8 cellular contexts compared by ENCODE assay signal in the genomic region with DNA sequence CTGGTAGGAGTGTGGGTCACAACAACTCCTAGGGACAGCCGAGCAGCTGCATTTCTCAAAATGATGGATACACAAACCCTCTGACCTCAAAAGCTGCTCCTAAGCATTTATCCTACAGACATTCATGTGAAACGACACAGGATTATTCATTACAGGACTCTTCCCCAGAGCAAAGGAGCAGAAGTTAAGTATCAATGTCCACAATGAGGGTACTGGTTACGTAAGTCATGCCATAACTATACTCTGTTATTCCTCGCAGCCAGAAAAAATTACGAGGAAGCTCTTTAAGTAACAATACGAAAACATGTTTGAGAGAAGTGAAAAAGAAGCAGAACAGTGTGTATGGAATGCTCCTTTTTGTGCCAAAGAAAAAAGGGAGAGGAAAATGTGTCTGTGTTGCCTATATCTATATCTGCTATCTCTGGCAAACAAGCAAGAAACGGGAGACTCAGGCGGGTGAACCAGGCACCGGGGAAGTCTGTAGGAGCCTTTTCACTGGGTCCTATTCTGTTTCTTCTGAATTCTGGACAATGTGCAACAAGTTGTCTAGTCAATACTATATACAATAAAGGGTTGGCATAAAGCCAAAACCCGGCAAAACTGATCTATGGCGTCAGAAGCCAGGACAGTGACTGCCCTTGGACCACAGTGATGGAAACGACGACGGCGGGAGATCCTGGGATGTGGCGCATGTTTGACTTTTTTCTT. TPM values are rescaled to one million over a fixed set of nuclear protein-coding genes. Genes with fewer than 3 reads are reported as not detected.
DNase-seq lines count a peak whose midpoint lies in the region; ATAC-seq and TF ChIP-seq lines count a peak whose summit lies in the region.

No MANE protein-coding gene starts in this region.

- ATAC-seq in SK-N-SH treated with all-trans-retinoic acid at 6 μM for 48 hours (peak; percentile 2; the same call in 1 of the 3 replicates), GM18868 (IDR thresholded peaks at IDR 0.05; ENCODE audit: unreplicated experiment) (no peak), HG03457 (IDR thresholded peaks at IDR 0.05; ENCODE audit: unreplicated experiment) (no peak)

- peak overlapping the region; percentile 99 for H3K4me2 ChIP-seq in skeletal muscle satellite cell (ENCODE audit: low read length)

- H3K4me1 ChIP-seq in skeletal muscle satellite cell (ENCODE audit: control insufficient read depth, insufficient read depth, low read length): peaks cover 25% of the 10 kb centered on the region

- TF ChIP-seq CTCF in fibroblast of pulmonary artery (IDR thresholded peaks at IDR 0.05; ENCODE audit: low read length, missing control alignments): no peak

- H3K4me3 ChIP-seq in fibroblast of pulmonary artery (replicated peaks; ENCODE audit: low read depth, low read length): peak overlapping the region; percentile 92
- H3K4me3 ChIP-seq in skeletal muscle satellite cell (ENCODE audit: low read length): peak overlapping the region; percentile 97

- DNase-seq in NCI-H1417 (lab: John Stamatoyannopoulos, UW) (peak in 2 of 3 experiments; percentile 48 to 58), NCI-H1417 treated with DMSO at 0.1 percent for 48 hours (lab: John Stamatoyannopoulos, UW) (no peak), fibroblast of pulmonary artery (ENCODE audit: low read depth) (peak; percentile 56), NCI-H446 treated with DMSO at 0.1 percent for 48 hours (lab: John Stamatoyannopoulos, UW) (no peak)

- no peaks in the 10 kb centered on the region for H3K9me3 ChIP-seq in skeletal muscle satellite cell (replicated peaks; ENCODE audit: low read length)

- H3K36me3 ChIP-seq in skeletal muscle satellite cell (ENCODE audit: insufficient read depth, low read length): no peaks in the 10 kb centered on the region

- H3K9ac ChIP-seq in skeletal muscle satellite cell (ENCODE audit: low read depth, low read length): peak overlapping the region; percentile 96

- H3K27me3 ChIP-seq in skeletal muscle satellite cell (ENCODE audit: control insufficient read depth, insufficient read depth, low read length): no peaks in the 10 kb centered on the region

TF ChIP-seq in SK-N-SH treated with all-trans-retinoic acid at 6 μM for 48 hours, 23 proteins besides CTCF, POLR2A, EP300 and RAD21:
- TF ChIP-seq TOX (CRISPR knock-in tag; IDR thresholded peaks at IDR 0.05; ENCODE audit: borderline replicate concordance) (no peak), SNAI2 (CRISPR knock-in tag; IDR thresholded peaks at IDR 0.05) (no peak), CSDC2 (CRISPR knock-in tag; IDR thresholded peaks at IDR 0.05) (no peak), ZNF8 (CRISPR knock-in tag; IDR thresholded peaks at IDR 0.05) (no peak), ZFP30 (CRISPR knock-in tag; IDR thresholded peaks at IDR 0.05) (no peak), TCF4 (CRISPR knock-in tag; IDR thresholded peaks at IDR 0.05; ENCODE audit: borderline replicate concordance) (no peak), ZNF70 (CRISPR knock-in tag; IDR thresholded peaks at IDR 0.05) (no peak), RARB (CRISPR knock-in tag; IDR thresholded peaks at IDR 0.05) (no peak), BACH2 (CRISPR knock-in tag; IDR thresholded peaks at IDR 0.05; ENCODE audit: borderline replicate concordance) (no peak), ESRRG (CRISPR knock-in tag; IDR thresholded peaks at IDR 0.05) (no peak), GLIS3 (CRISPR knock-in tag; IDR thresholded peaks at IDR 0.05) (no peak), ISL1 (CRISPR knock-in tag; IDR thresholded peaks at IDR 0.05) (no peak), ZC3H10 (CRISPR knock-in tag; IDR thresholded peaks at IDR 0.05) (no peak), PPARA (CRISPR knock-in tag; IDR thresholded peaks at IDR 0.05; ENCODE audit: borderline replicate concordance) (no peak)
- TF ChIP-seq, protein P1, sequence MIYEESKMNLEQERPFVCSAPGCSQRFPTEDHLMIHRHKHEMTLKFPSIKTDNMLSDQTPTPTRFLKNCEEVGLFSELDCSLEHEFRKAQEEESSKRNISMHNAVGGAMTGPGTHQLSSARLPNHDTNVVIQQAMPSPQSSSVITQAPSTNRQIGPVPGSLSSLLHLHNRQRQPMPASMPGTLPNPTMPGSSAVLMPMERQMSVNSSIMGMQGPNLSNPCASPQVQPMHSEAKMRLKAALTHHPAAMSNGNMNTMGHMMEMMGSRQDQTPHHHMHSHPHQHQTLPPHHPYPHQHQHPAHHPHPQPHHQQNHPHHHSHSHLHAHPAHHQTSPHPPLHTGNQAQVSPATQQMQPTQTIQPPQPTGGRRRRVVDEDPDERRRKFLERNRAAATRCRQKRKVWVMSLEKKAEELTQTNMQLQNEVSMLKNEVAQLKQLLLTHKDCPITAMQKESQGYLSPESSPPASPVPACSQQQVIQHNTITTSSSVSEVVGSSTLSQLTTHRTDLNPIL (CRISPR knock-in tag; IDR thresholded peaks at IDR 0.05; ENCODE audit: low read depth): no peak
- TF ChIP-seq, protein P2, sequence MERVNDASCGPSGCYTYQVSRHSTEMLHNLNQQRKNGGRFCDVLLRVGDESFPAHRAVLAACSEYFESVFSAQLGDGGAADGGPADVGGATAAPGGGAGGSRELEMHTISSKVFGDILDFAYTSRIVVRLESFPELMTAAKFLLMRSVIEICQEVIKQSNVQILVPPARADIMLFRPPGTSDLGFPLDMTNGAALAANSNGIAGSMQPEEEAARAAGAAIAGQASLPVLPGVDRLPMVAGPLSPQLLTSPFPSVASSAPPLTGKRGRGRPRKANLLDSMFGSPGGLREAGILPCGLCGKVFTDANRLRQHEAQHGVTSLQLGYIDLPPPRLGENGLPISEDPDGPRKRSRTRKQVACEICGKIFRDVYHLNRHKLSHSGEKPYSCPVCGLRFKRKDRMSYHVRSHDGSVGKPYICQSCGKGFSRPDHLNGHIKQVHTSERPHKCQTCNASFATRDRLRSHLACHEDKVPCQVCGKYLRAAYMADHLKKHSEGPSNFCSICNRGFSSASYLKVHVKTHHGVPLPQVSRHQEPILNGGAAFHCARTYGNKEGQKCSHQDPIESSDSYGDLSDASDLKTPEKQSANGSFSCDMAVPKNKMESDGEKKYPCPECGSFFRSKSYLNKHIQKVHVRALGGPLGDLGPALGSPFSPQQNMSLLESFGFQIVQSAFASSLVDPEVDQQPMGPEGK (CRISPR knock-in tag; IDR thresholded peaks at IDR 0.05; ENCODE audit: borderline replicate concordance): no peak

RNA-seq across cellular contexts. Expression of a gene that starts 1.3 kb away (rescaled TPM):
- 86.7 and 97.9 TPM in 2 replicates for total RNA-seq in skeletal muscle satellite cell (2012; rRNA removed)

RNA-seq across cellular contexts. Expression of a gene that starts 4.4 kb away (rescaled TPM):
- not detected in 2 replicates for total RNA-seq in skeletal muscle satellite cell (2012; rRNA removed)

RNA-seq across cellular contexts. Expression of a gene that starts 16.3 kb away (rescaled TPM):
- 0.66 and 2.0 TPM in 2 replicates for total RNA-seq in skeletal muscle satellite cell (2012; rRNA removed)

RNA-seq across cellular contexts. Expression of a gene that starts 17.0 kb away (rescaled TPM):
- total RNA-seq in skeletal muscle satellite cell (2012; rRNA removed): not detected in 2 replicates

RNA-seq across cellular contexts. Expression of a gene that starts 24.9 kb away (rescaled TPM):
- total RNA-seq in skeletal muscle satellite cell (2012; rRNA removed): 10.0 and 10.9 TPM in 2 replicates

Comparison
In these comparisons a context has a peak if more than half of its experiments do, and no peak if none do; other contexts are left out.
1. DNase-seq: peak in NCI-H1417 (2 of 3) and fibroblast of pulmonary artery (single experiment); none in NCI-H1417 treated with DMSO at 0.1 percent for 48 hours (single experiment) and NCI-H446 treated with DMSO at 0.1 percent for 48 hours (single experiment).